In genomic region chr1:167476061-167476460, GRCh38 we compare ENCODE assay signal across 24 cellular contexts. TPM values are rescaled to one million over a fixed set of nuclear protein-coding genes. Genes with fewer than 3 reads are reported as not detected.
A peak's percentile ranks its signal among the peaks of the same experiment; 100 is the strongest.
DNase-seq lines count a peak whose midpoint lies in the region; ATAC-seq and TF ChIP-seq lines count a peak whose summit lies in the region.
"Had no signal": no experiment of that assay in that cellular context is flagged by ENCODE, and none has a peak within 500 bp of the region (broad histone marks: within the 10 kb centered on the region; RNA-seq: fewer than 3 reads in every experiment).

No MANE protein-coding gene starts in this region.

- DNase-seq in activated naive CD4-positive, alpha-beta T cell treated with anti-CD3 and anti-CD28 coated beads for 36 hours, result no peak
- no peak for DNase-seq in activated naive CD4-positive, alpha-beta T cell treated with anti-CD3 and anti-CD28 coated beads, Interleukin-2, amount 50 U/mL, for 72 hours (ENCODE audit: low spot score in 2 of 2)
- DNase-seq in DND-41, result no peak
- no peak for DNase-seq in activated naive CD8-positive, alpha-beta T cell treated with anti-CD3 and anti-CD28 coated beads, Interleukin-2, amount 10 ng/mL, durations not matched to agents 7 days and 5 days
- no peak for DNase-seq in activated CD4-positive, CD25-positive, alpha-beta regulatory T cell treated with anti-CD3 and anti-CD28 coated beads, Interleukin-2, amount 50 U/mL, for 72 hours
- DNase-seq: AML-193, DMS53, GM23248, HCEC 1CT, IMR-90, Karpas-422, NCI-H1048, NCI-H1436, NCI-H1930, NCI-H226, NCI-H524, NCI-H82, OCI-M1, SHP77 had no signal

- no peak overlapping the region for H3K4me3 Mint-ChIP-seq in activated naive CD4-positive, alpha-beta T cell treated with anti-CD3 and anti-CD28 coated beads for 36 hours
- H3K4me3 Mint-ChIP-seq in activated naive CD8-positive, alpha-beta T cell treated with anti-CD3 and anti-CD28 coated beads, Interleukin-2, amount 10 ng/mL, durations not matched to agents 7 days and 5 days, result no peak overlapping the region

- H3K27ac Mint-ChIP-seq in activated naive CD4-positive, alpha-beta T cell treated with anti-CD3 and anti-CD28 coated beads for 36 hours, result peak overlapping the region; percentile 64
- no peak overlapping the region for H3K27ac Mint-ChIP-seq in activated naive CD4-positive, alpha-beta T cell treated with anti-CD3 and anti-CD28 coated beads, Interleukin-2, amount 50 U/mL, for 72 hours
- H3K27ac Mint-ChIP-seq in activated naive CD8-positive, alpha-beta T cell treated with anti-CD3 and anti-CD28 coated beads, Interleukin-2, amount 10 ng/mL, durations not matched to agents 7 days and 5 days, result peak overlapping the region; percentile 26

- intact Hi-C loops in activated naive CD4-positive, alpha-beta T cell treated with anti-CD3 and anti-CD28 coated beads for 36 hours (cut with micrococcal nuclease), result no loop called here

- no peak for TF ChIP-seq CTCF in DND-41 (IDR thresholded peaks at IDR 0.05; ENCODE audit: borderline replicate concordance, extremely low read depth, low read length, poor library complexity, severe bottlenecking)

- H3K27me3 Mint-ChIP-seq in activated naive CD4-positive, alpha-beta T cell treated with anti-CD3 and anti-CD28 coated beads for 36 hours (ENCODE audit: low read depth), result no peaks in the 10 kb centered on the region
- H3K27me3 Mint-ChIP-seq in activated naive CD8-positive, alpha-beta T cell treated with anti-CD3 and anti-CD28 coated beads, Interleukin-2, amount 10 ng/mL, durations not matched to agents 7 days and 5 days, result no peaks in the 10 kb centered on the region

- no peak overlapping the region for H2AFZ ChIP-seq in DND-41 (ENCODE audit: low read depth, low read length)
- H2AFZ ChIP-seq: GM23248 had no signal

- peak overlapping the region; percentile 43; the same call in 1 of the 2 replicates for H3K27ac ChIP-seq in DND-41 (ENCODE audit: low read length)
- peak overlapping the region; percentile 1 for H3K27ac ChIP-seq in thymus (ENCODE audit: low read depth)
- H3K27ac ChIP-seq: GM23248, HL-60 had no signal

- H3K4me3 ChIP-seq in DND-41 (ENCODE audit: low read depth in 1 of 2, low read length in 2 of 2), result no peak overlapping the region
- H3K4me3 ChIP-seq in thymus (ENCODE audit: low read length), result no peak overlapping the region
- H3K4me3 ChIP-seq: GM23248 had no signal

- H3K27me3 ChIP-seq in DND-41 (ENCODE audit: insufficient read depth, low read length, poor library complexity), result no peaks in the 10 kb centered on the region
- H3K27me3 ChIP-seq in thymus (ENCODE audit: control insufficient read depth, insufficient read depth), result no peaks in the 10 kb centered on the region

- peaks cover 4% of the 10 kb centered on the region for H3K9me3 Mint-ChIP-seq in activated naive CD4-positive, alpha-beta T cell treated with anti-CD3 and anti-CD28 coated beads for 36 hours
- no peaks in the 10 kb centered on the region for H3K9me3 Mint-ChIP-seq in activated naive CD4-positive, alpha-beta T cell treated with anti-CD3 and anti-CD28 coated beads, Interleukin-2, amount 50 U/mL, for 72 hours
- no peaks in the 10 kb centered on the region for H3K9me3 Mint-ChIP-seq in activated naive CD8-positive, alpha-beta T cell treated with anti-CD3 and anti-CD28 coated beads, Interleukin-2, amount 10 ng/mL, durations not matched to agents 7 days and 5 days

- H4K20me1 ChIP-seq in DND-41 (ENCODE audit: insufficient read depth, low read length), result peaks cover 10% of the 10 kb centered on the region

- H3K4me2 ChIP-seq in DND-41 (ENCODE audit: insufficient read depth, low read length), result no peak overlapping the region

- H3K9me3 ChIP-seq in DND-41 (ENCODE audit: insufficient read depth, low read length, severe bottlenecking) (no peaks in the 10 kb centered on the region), thymus (ENCODE audit: control insufficient read depth) (no peaks in the 10 kb centered on the region)

- H3K79me2 ChIP-seq in DND-41 (ENCODE audit: insufficient read depth, low read length), result peaks cover 86% of the 10 kb centered on the region

- ATAC-seq in activated naive CD4-positive, alpha-beta T cell treated with anti-CD3 and anti-CD28 coated beads, Interleukin-2, amount 50 U/mL, for 72 hours, result no peak
- no peak for ATAC-seq in DND-41 (ENCODE audit: insufficient read depth, low read depth)
- ATAC-seq in activated naive CD8-positive, alpha-beta T cell treated with anti-CD3 and anti-CD28 coated beads, Interleukin-2, amount 10 ng/mL, durations not matched to agents 7 days and 5 days (ENCODE audit: low read depth), result no peak
- no peak for ATAC-seq in GM18519 (IDR thresholded peaks at IDR 0.05; ENCODE audit: low FRiP score, unreplicated experiment)

- H3K9ac ChIP-seq in DND-41 (ENCODE audit: low read depth, low read length), result no peak overlapping the region
- H3K9ac ChIP-seq: GM23248 had no signal

- H3K36me3 Mint-ChIP-seq in activated naive CD4-positive, alpha-beta T cell treated with anti-CD3 and anti-CD28 coated beads for 36 hours (ENCODE audit: low read depth), result peaks cover 29% of the 10 kb centered on the region
- H3K36me3 Mint-ChIP-seq in activated naive CD4-positive, alpha-beta T cell treated with anti-CD3 and anti-CD28 coated beads, Interleukin-2, amount 50 U/mL, for 72 hours, result peaks cover 11 to 53% of the 10 kb centered on the region in 2 donors
- peaks cover 49% of the 10 kb centered on the region for H3K36me3 Mint-ChIP-seq in activated naive CD8-positive, alpha-beta T cell treated with anti-CD3 and anti-CD28 coated beads, Interleukin-2, amount 10 ng/mL, durations not matched to agents 7 days and 5 days

- WGBS in thymus, result 98% methylated on average over 2 of the region's 2 CpGs

- CTCF ChIA-PET in activated naive CD4-positive, alpha-beta T cell treated with anti-CD3 and anti-CD28 coated beads for 36 hours (lab: Charles Lee), result interaction anchor here (0.6 to 2.7 kb wide), 6 partner anchors 9 to 42 kb away, joined by 3 to 10 read pairs (median 4); partner anchors contain the start of gene CD247

- H3K4me1 Mint-ChIP-seq in activated naive CD4-positive, alpha-beta T cell treated with anti-CD3 and anti-CD28 coated beads for 36 hours (ENCODE audit: low read depth), result peaks cover 92% of the 10 kb centered on the region
- H3K4me1 Mint-ChIP-seq in activated naive CD8-positive, alpha-beta T cell treated with anti-CD3 and anti-CD28 coated beads, Interleukin-2, amount 10 ng/mL, durations not matched to agents 7 days and 5 days, result peaks cover 64% of the 10 kb centered on the region

- H3K4me1 ChIP-seq in DND-41 (ENCODE audit: insufficient read depth, low read length) (peaks cover 78% of the 10 kb centered on the region), thymus (ENCODE audit: control insufficient read depth, insufficient read depth, low read length) (peaks cover 57% of the 10 kb centered on the region)

- POLR2A ChIA-PET in activated naive CD8-positive, alpha-beta T cell treated with anti-CD3 and anti-CD28 coated beads, Interleukin-2, amount 10 ng/mL, durations not matched to agents 7 days and 5 days (lab: Charles Lee), result no interaction called here

- H3K36me3 ChIP-seq in DND-41 (ENCODE audit: insufficient read depth, low read length) (peaks cover 37% of the 10 kb centered on the region), thymus (ENCODE audit: control insufficient read depth, insufficient read depth) (peaks cover 11% of the 10 kb centered on the region)

RNA-seq across cellular contexts. Expression of gene CD247, which starts 42.3 kb away (rescaled TPM):
- 10 to 100 TPM; 73.5 to 78.3 TPM for total RNA-seq in activated naive CD4-positive, alpha-beta T cell treated with anti-CD3 and anti-CD28 coated beads for 36 hours
- 100 to 1,000 TPM; 118 to 158 TPM for total RNA-seq in activated naive CD4-positive, alpha-beta T cell treated with anti-CD3 and anti-CD28 coated beads, Interleukin-2, amount 50 U/mL, for 72 hours
- total RNA-seq in activated naive CD8-positive, alpha-beta T cell treated with anti-CD3 and anti-CD28 coated beads, Interleukin-2, amount 10 ng/mL, durations not matched to agents 7 days and 5 days, result 100 to 1,000 TPM; 252 to 276 TPM
- polyA plus RNA-seq in thymus, result 114 TPM
- total RNA-seq: GM23248, IMR-90, MCF 10A, RPMI7951 had no signal
- polyA plus RNA-seq: GM23248, IMR-90 had no signal

Comparison
In these comparisons a context has a peak if more than half of its experiments do, and no peak if none do; other contexts are left out.
1. H3K27ac Mint-ChIP-seq: peak in activated naive CD4-positive, alpha-beta T cell treated with anti-CD3 and anti-CD28 coated beads for 36 hours (single experiment) and activated naive CD8-positive, alpha-beta T cell treated with anti-CD3 and anti-CD28 coated beads, Interleukin-2, amount 10 ng/mL, durations not matched to agents 7 days and 5 days (single experiment); none in activated naive CD4-positive, alpha-beta T cell treated with anti-CD3 and anti-CD28 coated beads, Interleukin-2, amount 50 U/mL, for 72 hours (0 of 2).